In the genomic region with DNA sequence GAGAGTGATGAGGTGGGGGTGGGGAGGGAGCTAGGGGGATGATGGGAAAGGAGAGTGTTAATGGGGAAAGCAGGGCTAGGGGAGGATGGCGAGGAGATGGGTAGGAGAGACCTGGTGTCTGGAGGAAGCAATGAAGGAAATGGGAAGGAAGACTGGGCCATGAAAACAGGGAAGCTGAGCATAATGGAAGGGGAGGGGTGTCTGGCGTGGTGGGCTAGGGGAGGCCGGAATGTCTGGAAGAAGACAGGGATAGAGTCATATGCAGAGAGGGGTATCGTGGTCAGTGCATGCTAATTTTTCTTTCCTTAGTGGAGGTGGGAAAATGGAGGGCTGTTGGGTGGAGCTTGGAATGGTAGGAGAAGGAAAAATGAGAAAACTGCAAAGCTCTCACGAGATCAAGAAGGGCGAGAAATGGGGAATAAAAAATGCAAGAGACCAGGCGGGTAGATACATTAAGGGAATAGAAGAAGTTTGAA, we compare ENCODE assay signal across 1 cellular context.
A peak's percentile ranks its signal among the peaks of the same experiment; 100 is the strongest.
TF ChIP-seq lines count a peak whose summit lies in the region.

No MANE protein-coding gene starts in this region.

TF ChIP-seq in HepG2, 621 proteins besides CTCF, POLR2A, EP300 and RAD21 (continued from another document):
- no peak for TF ChIP-seq SKI (IDR thresholded peaks at IDR 0.05; ENCODE audit: partially characterized antibody)
- 0 out of 2 replicates have a peak, but pooled peaks have one; percentile 21 for TF ChIP-seq PAF1 (CRISPR knock-in tag; IDR thresholded peaks at IDR 0.05)
- TF ChIP-seq, protein P1, sequence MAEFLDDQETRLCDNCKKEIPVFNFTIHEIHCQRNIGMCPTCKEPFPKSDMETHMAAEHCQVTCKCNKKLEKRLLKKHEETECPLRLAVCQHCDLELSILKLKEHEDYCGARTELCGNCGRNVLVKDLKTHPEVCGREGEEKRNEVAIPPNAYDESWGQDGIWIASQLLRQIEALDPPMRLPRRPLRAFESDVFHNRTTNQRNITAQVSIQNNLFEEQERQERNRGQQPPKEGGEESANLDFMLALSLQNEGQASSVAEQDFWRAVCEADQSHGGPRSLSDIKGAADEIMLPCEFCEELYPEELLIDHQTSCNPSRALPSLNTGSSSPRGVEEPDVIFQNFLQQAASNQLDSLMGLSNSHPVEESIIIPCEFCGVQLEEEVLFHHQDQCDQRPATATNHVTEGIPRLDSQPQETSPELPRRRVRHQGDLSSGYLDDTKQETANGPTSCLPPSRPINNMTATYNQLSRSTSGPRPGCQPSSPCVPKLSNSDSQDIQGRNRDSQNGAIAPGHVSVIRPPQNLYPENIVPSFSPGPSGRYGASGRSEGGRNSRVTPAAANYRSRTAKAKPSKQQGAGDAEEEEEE (CRISPR knock-in tag; IDR thresholded peaks at IDR 0.05; ENCODE audit: borderline replicate concordance) = no peak; the same call in 1 of the 2 replicates
- TF ChIP-seq PPARG (CRISPR knock-in tag; conservative IDR thresholded peaks at IDR 0.05) = no peak
- TF ChIP-seq SUZ12 (IDR thresholded peaks at IDR 0.05; ENCODE audit: low read depth, low read length) = no peak
- 0 out of 2 replicates have a peak, but pooled peaks have one; percentile 11 for TF ChIP-seq ARHGAP35 (CRISPR knock-in tag; IDR thresholded peaks at IDR 0.05; ENCODE audit: borderline replicate concordance)
- TF ChIP-seq EEA1 (CRISPR knock-in tag; IDR thresholded peaks at IDR 0.05; ENCODE audit: borderline replicate concordance) = 0 out of 2 replicates have a peak, but pooled peaks have one; percentile 42
- no peak for TF ChIP-seq ZNF766 (CRISPR knock-in tag; IDR thresholded peaks at IDR 0.05; ENCODE audit: borderline replicate concordance)
- TF ChIP-seq ZBTB7B (CRISPR knock-in tag; IDR thresholded peaks at IDR 0.05) = no peak
- TF ChIP-seq ZNF790 (CRISPR knock-in tag; IDR thresholded peaks at IDR 0.05; ENCODE audit: borderline replicate concordance) = 0 out of 2 replicates have a peak, but pooled peaks have one; percentile 2
- TF ChIP-seq ARNT2 (CRISPR knock-in tag; IDR thresholded peaks at IDR 0.05; ENCODE audit: low read depth) = no peak
- no peak for TF ChIP-seq NFIC (IDR thresholded peaks at IDR 0.05; ENCODE audit: low read length)
- 0 out of 2 replicates have a peak, but pooled peaks have one; percentile 8 for TF ChIP-seq ZNF333 (CRISPR knock-in tag; IDR thresholded peaks at IDR 0.05; ENCODE audit: borderline replicate concordance)
- no peak for TF ChIP-seq TGIF2 (CRISPR knock-in tag; IDR thresholded peaks at IDR 0.05)
- TF ChIP-seq POLR2AphosphoS2 (IDR thresholded peaks at IDR 0.05; ENCODE audit: low read depth, low read length) = no peak
- no peak for TF ChIP-seq ZNF431 (CRISPR knock-in tag; IDR thresholded peaks at IDR 0.05; ENCODE audit: borderline replicate concordance, low read depth)
- TF ChIP-seq, protein P2, sequence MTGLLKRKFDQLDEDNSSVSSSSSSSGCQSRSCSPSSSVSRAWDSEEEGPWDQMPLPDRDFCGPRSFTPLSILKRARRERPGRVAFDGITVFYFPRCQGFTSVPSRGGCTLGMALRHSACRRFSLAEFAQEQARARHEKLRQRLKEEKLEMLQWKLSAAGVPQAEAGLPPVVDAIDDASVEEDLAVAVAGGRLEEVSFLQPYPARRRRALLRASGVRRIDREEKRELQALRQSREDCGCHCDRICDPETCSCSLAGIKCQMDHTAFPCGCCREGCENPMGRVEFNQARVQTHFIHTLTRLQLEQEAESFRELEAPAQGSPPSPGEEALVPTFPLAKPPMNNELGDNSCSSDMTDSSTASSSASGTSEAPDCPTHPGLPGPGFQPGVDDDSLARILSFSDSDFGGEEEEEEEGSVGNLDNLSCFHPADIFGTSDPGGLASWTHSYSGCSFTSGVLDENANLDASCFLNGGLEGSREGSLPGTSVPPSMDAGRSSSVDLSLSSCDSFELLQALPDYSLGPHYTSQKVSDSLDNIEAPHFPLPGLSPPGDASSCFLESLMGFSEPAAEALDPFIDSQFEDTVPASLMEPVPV (CRISPR knock-in tag; IDR thresholded peaks at IDR 0.05) = no peak
- 0 out of 2 replicates have a peak, but pooled peaks have one; percentile 13 for TF ChIP-seq ZNF430 (CRISPR knock-in tag; IDR thresholded peaks at IDR 0.05)
- TF ChIP-seq RBM22 (optimal IDR thresholded peaks at IDR 0.05; ENCODE audit: low read length) = no peak
- TF ChIP-seq ZSCAN29 (CRISPR knock-in tag; conservative IDR thresholded peaks at IDR 0.05) = no peak
- no peak for TF ChIP-seq MEIS2 (CRISPR knock-in tag; IDR thresholded peaks at IDR 0.05)
- peak; percentile 5; the same call in 1 of the 2 replicates for TF ChIP-seq NCOR1 (IDR thresholded peaks at IDR 0.05; ENCODE audit: borderline replicate concordance, low read length)
- no peak for TF ChIP-seq ZNF234 (CRISPR knock-in tag; conservative IDR thresholded peaks at IDR 0.05)
- no peak for TF ChIP-seq ZNF264 (CRISPR knock-in tag; IDR thresholded peaks at IDR 0.05)
- TF ChIP-seq, protein P3, sequence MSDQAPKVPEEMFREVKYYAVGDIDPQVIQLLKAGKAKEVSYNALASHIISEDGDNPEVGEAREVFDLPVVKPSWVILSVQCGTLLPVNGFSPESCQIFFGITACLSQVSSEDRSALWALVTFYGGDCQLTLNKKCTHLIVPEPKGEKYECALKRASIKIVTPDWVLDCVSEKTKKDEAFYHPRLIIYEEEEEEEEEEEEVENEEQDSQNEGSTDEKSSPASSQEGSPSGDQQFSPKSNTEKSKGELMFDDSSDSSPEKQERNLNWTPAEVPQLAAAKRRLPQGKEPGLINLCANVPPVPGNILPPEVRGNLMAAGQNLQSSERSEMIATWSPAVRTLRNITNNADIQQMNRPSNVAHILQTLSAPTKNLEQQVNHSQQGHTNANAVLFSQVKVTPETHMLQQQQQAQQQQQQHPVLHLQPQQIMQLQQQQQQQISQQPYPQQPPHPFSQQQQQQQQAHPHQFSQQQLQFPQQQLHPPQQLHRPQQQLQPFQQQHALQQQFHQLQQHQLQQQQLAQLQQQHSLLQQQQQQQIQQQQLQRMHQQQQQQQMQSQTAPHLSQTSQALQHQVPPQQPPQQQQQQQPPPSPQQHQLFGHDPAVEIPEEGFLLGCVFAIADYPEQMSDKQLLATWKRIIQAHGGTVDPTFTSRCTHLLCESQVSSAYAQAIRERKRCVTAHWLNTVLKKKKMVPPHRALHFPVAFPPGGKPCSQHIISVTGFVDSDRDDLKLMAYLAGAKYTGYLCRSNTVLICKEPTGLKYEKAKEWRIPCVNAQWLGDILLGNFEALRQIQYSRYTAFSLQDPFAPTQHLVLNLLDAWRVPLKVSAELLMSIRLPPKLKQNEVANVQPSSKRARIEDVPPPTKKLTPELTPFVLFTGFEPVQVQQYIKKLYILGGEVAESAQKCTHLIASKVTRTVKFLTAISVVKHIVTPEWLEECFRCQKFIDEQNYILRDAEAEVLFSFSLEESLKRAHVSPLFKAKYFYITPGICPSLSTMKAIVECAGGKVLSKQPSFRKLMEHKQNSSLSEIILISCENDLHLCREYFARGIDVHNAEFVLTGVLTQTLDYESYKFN (CRISPR knock-in tag; conservative IDR thresholded peaks at IDR 0.05) = no peak
- TF ChIP-seq, protein P4, sequence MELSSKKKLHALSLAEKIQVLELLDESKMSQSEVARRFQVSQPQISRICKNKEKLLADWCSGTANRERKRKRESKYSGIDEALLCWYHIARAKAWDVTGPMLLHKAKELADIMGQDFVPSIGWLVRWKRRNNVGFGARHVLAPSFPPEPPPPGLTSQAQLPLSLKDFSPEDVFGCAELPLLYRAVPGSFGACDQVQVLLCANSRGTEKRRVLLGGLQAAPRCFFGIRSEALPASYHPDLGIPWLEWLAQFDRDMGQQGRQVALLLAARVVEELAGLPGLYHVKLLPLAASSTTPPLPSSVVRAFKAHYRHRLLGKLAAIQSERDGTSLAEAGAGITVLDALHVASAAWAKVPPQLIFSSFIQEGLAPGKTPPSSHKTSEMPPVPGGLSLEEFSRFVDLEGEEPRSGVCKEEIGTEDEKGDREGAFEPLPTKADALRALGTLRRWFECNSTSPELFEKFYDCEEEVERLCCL (CRISPR knock-in tag; IDR thresholded peaks at IDR 0.05; ENCODE audit: borderline replicate concordance) = no peak
- 0 out of 2 replicates have a peak, but pooled peaks have one; percentile 4 for TF ChIP-seq ZNF160 (CRISPR knock-in tag; IDR thresholded peaks at IDR 0.05)
- TF ChIP-seq ZNF563 (CRISPR knock-in tag; IDR thresholded peaks at IDR 0.05) = peak; percentile 27; the same call in 1 of the 2 replicates
- TF ChIP-seq, protein P5, sequence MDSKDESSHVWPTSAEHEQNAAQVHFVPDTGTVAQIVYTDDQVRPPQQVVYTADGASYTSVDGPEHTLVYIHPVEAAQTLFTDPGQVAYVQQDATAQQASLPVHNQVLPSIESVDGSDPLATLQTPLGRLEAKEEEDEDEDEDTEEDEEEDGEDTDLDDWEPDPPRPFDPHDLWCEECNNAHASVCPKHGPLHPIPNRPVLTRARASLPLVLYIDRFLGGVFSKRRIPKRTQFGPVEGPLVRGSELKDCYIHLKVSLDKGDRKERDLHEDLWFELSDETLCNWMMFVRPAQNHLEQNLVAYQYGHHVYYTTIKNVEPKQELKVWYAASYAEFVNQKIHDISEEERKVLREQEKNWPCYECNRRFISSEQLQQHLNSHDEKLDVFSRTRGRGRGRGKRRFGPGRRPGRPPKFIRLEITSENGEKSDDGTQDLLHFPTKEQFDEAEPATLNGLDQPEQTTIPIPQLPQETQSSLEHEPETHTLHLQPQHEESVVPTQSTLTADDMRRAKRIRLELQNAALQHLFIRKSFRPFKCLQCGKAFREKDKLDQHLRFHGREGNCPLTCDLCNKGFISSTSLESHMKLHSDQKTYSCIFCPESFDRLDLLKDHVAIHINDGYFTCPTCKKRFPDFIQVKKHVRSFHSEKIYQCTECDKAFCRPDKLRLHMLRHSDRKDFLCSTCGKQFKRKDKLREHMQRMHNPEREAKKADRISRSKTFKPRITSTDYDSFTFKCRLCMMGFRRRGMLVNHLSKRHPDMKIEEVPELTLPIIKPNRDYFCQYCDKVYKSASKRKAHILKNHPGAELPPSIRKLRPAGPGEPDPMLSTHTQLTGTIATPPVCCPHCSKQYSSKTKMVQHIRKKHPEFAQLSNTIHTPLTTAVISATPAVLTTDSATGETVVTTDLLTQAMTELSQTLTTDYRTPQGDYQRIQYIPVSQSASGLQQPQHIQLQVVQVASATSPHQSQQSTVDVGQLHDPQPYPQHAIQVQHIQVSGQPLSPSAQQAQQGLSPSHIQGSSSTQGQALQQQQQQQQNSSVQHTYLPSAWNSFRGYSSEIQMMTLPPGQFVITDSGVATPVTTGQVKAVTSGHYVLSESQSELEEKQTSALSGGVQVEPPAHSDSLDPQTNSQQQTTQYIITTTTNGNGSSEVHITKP (CRISPR knock-in tag; IDR thresholded peaks at IDR 0.05; ENCODE audit: low read depth) = no peak
- TF ChIP-seq, protein P6, sequence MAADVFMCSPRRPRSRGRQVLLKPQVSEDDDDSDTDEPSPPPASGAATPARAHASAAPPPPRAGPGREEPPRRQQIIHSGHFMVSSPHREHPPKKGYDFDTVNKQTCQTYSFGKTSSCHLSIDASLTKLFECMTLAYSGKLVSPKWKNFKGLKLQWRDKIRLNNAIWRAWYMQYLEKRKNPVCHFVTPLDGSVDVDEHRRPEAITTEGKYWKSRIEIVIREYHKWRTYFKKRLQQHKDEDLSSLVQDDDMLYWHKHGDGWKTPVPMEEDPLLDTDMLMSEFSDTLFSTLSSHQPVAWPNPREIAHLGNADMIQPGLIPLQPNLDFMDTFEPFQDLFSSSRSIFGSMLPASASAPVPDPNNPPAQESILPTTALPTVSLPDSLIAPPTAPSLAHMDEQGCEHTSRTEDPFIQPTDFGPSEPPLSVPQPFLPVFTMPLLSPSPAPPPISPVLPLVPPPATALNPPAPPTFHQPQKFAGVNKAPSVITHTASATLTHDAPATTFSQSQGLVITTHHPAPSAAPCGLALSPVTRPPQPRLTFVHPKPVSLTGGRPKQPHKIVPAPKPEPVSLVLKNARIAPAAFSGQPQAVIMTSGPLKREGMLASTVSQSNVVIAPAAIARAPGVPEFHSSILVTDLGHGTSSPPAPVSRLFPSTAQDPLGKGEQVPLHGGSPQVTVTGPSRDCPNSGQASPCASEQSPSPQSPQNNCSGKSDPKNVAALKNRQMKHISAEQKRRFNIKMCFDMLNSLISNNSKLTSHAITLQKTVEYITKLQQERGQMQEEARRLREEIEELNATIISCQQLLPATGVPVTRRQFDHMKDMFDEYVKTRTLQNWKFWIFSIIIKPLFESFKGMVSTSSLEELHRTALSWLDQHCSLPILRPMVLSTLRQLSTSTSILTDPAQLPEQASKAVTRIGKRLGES (CRISPR knock-in tag; IDR thresholded peaks at IDR 0.05; ENCODE audit: borderline replicate concordance) = no peak
- TF ChIP-seq, protein P7, sequence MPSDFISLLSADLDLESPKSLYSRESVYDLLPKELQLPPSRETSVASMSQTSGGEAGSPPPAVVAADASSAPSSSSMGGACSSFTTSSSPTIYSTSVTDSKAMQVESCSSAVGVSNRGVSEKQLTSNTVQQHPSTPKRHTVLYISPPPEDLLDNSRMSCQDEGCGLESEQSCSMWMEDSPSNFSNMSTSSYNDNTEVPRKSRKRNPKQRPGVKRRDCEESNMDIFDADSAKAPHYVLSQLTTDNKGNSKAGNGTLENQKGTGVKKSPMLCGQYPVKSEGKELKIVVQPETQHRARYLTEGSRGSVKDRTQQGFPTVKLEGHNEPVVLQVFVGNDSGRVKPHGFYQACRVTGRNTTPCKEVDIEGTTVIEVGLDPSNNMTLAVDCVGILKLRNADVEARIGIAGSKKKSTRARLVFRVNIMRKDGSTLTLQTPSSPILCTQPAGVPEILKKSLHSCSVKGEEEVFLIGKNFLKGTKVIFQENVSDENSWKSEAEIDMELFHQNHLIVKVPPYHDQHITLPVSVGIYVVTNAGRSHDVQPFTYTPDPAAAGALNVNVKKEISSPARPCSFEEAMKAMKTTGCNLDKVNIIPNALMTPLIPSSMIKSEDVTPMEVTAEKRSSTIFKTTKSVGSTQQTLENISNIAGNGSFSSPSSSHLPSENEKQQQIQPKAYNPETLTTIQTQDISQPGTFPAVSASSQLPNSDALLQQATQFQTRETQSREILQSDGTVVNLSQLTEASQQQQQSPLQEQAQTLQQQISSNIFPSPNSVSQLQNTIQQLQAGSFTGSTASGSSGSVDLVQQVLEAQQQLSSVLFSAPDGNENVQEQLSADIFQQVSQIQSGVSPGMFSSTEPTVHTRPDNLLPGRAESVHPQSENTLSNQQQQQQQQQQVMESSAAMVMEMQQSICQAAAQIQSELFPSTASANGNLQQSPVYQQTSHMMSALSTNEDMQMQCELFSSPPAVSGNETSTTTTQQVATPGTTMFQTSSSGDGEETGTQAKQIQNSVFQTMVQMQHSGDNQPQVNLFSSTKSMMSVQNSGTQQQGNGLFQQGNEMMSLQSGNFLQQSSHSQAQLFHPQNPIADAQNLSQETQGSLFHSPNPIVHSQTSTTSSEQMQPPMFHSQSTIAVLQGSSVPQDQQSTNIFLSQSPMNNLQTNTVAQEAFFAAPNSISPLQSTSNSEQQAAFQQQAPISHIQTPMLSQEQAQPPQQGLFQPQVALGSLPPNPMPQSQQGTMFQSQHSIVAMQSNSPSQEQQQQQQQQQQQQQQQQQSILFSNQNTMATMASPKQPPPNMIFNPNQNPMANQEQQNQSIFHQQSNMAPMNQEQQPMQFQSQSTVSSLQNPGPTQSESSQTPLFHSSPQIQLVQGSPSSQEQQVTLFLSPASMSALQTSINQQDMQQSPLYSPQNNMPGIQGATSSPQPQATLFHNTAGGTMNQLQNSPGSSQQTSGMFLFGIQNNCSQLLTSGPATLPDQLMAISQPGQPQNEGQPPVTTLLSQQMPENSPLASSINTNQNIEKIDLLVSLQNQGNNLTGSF (CRISPR knock-in tag; IDR thresholded peaks at IDR 0.05) = no peak
- TF ChIP-seq SAFB2 (CRISPR knock-in tag; IDR thresholded peaks at IDR 0.05; ENCODE audit: borderline replicate concordance, low read depth) = no peak
- TF ChIP-seq MYC (CRISPR knock-in tag; IDR thresholded peaks at IDR 0.05; ENCODE audit: borderline replicate concordance) = no peak
- TF ChIP-seq MZF1 (CRISPR knock-in tag; IDR thresholded peaks at IDR 0.05; ENCODE audit: borderline replicate concordance) = no peak
- TF ChIP-seq SALL2 (CRISPR knock-in tag; IDR thresholded peaks at IDR 0.05) = 0 out of 2 replicates have a peak, but pooled peaks have one; percentile 1
- TF ChIP-seq HES4 (CRISPR knock-in tag; IDR thresholded peaks at IDR 0.05; ENCODE audit: borderline replicate concordance) = 0 out of 2 replicates have a peak, but pooled peaks have one; percentile 25
